ENCODE assay signal across 19 cellular contexts in the genomic region with DNA sequence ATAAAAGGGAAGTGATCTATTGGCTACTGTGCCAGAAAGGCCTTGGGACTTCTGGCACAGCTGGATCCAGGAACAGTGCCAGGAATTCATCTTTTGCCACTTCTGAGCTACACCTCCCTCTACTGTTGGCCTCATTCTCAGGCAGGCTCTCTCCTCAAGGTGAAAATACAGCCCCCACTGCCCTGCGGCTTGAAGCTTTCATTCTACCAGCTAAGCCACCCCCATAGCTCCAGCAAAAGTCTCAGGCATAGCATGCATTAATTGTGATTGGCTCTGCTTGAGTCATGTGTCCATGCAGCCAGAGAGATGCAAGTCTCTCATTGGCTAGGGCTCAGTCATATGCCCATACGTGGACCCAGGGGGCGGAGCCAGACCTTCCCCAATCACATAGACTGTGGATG.
DNase-seq lines count a peak whose midpoint lies in the region; ATAC-seq, FAIRE-seq and TF ChIP-seq lines count a peak whose summit lies in the region.
"Had no signal": no experiment of that assay in that cellular context is flagged by ENCODE, and none has a peak within 500 bp of the region (broad histone marks: within the 10 kb centered on the region; RNA-seq: fewer than 3 reads in every experiment).

No MANE protein-coding gene starts in this region.

- peaks cover 5% of the 10 kb centered on the region for H3K9me3 Mint-ChIP-seq in chondrocyte (ENCODE audit: low read depth)
- H3K9me3 Mint-ChIP-seq: activated CD4-positive, alpha-beta memory T cell treated with anti-CD3 and anti-CD28 coated beads for 36 hours; activated naive CD4-positive, alpha-beta T cell treated with anti-CD3 and anti-CD28 coated beads for 36 hours; T-helper 2 cell treated with Interferon-gamma antibody and Interleukin-4, amounts not matched to agents 5 μg/mL and 100 μg/mL, for 36 hours had no signal

- no peaks in the 10 kb centered on the region for H3K36me3 Mint-ChIP-seq in chondrocyte (ENCODE audit: low read depth)
- H3K36me3 Mint-ChIP-seq: activated CD4-positive, alpha-beta memory T cell treated with anti-CD3 and anti-CD28 coated beads for 36 hours had no signal

- no peak for FAIRE-seq in pancreas (lab: Jason Lieb, UNC)
- FAIRE-seq: GM12891, urothelium cell line had no signal

- no peaks in the 10 kb centered on the region for H3K9me3 ChIP-seq in pancreas
- no peaks in the 10 kb centered on the region for H3K9me3 ChIP-seq in gastrocnemius medialis

- TF ChIP-seq POLR2A in gastrocnemius medialis (IDR thresholded peaks at IDR 0.05): no peak

- WGBS in pancreas, 2 donors: 40 to 49% methylated on average over 3 of the region's 3 CpGs

- H3K4me3 Mint-ChIP-seq in chondrocyte (ENCODE audit: unreplicated experiment): no peak overlapping the region
- H3K4me3 Mint-ChIP-seq: activated CD4-positive, alpha-beta memory T cell treated with anti-CD3 and anti-CD28 coated beads for 36 hours; activated naive CD4-positive, alpha-beta T cell treated with anti-CD3 and anti-CD28 coated beads for 36 hours; T-helper 2 cell treated with Interferon-gamma antibody and Interleukin-4, amounts not matched to agents 5 μg/mL and 100 μg/mL, for 36 hours had no signal

- H3K36me3 ChIP-seq in pancreas (no peaks in the 10 kb centered on the region), gastrocnemius medialis (no peaks in the 10 kb centered on the region)

- H3K27me3 Mint-ChIP-seq in chondrocyte (ENCODE audit: low read depth): peaks cover 50% of the 10 kb centered on the region

- H3K27ac ChIP-seq in pancreas (no peak overlapping the region), gastrocnemius medialis (no peak overlapping the region)

- DNase-seq in NCI-H2171 treated with DMSO at 0.1 percent for 48 hours (lab: John Stamatoyannopoulos, UW) (peak; percentile 48), NCI-H2171 (lab: John Stamatoyannopoulos, UW) (no peak), NCI-H2196 (lab: John Stamatoyannopoulos, UW; ENCODE audit: unreplicated experiment) (peak; percentile 75), chondrocyte (ENCODE audit: low spot score) (peak; percentile 30), pancreas (peak in 2 of 6 donors; percentile 12 to 17), NCI-H187 (lab: John Stamatoyannopoulos, UW) (no peak), gastrocnemius medialis (no peak)
- DNase-seq: ACHN; activated CD4-positive, alpha-beta memory T cell treated with anti-CD3 and anti-CD28 coated beads for 36 hours; activated naive CD4-positive, alpha-beta T cell treated with anti-CD3 and anti-CD28 coated beads for 36 hours; central memory CD4-positive, alpha-beta T cell; DMS53; H7; stimulated activated CD4-positive, alpha-beta T cell treated with anti-CD3 and anti-CD28 coated beads, Interleukin-1b, Interleukin-23, amount 100 ng/mL, for 48 hours had no signal

- H3K4me3 ChIP-seq in pancreas (no peak overlapping the region), gastrocnemius medialis (no peak overlapping the region)

- ATAC-seq in pancreas (peak in 3 of 4 donors; percentile 32 to 60 (median 38)), gastrocnemius medialis (no peak), GM21423 (IDR thresholded peaks at IDR 0.05; ENCODE audit: unreplicated experiment) (no peak)

- intact Hi-C loops in pancreas (cut with DNase I) (loop anchor here in 1 of 3 donors (5.0 kb wide), 1 partner anchor 766 kb away; no protein-coding TSS in a partner anchor), gastrocnemius medialis (cut with DNase I; ENCODE audit: low total_unique reads) (no loop called here)

- in situ Hi-C loops in gastrocnemius medialis (cut with MboI; ENCODE audit: low sequenced_read_pairs in 4 of 4): no loop called here

- no peak overlapping the region for H3K27ac Mint-ChIP-seq in chondrocyte (ENCODE audit: unreplicated experiment)
- H3K27ac Mint-ChIP-seq: activated CD4-positive, alpha-beta memory T cell treated with anti-CD3 and anti-CD28 coated beads for 36 hours; activated naive CD4-positive, alpha-beta T cell treated with anti-CD3 and anti-CD28 coated beads for 36 hours; progenitor cell of endocrine pancreas; T-helper 2 cell treated with Interferon-gamma antibody and Interleukin-4, amounts not matched to agents 5 μg/mL and 100 μg/mL, for 36 hours had no signal

- H3K4me1 ChIP-seq in pancreas (no peaks in the 10 kb centered on the region), gastrocnemius medialis (no peaks in the 10 kb centered on the region)

- H3K27me3 ChIP-seq in pancreas: no peaks in the 10 kb centered on the region
- H3K27me3 ChIP-seq in gastrocnemius medialis: peaks cover 0 to 4% (median 4%) of the 10 kb centered on the region in 3 donors

- H3K4me1 Mint-ChIP-seq in chondrocyte (ENCODE audit: low read depth): no peaks in the 10 kb centered on the region

- TF ChIP-seq CTCF in chondrocyte (IDR thresholded peaks at IDR 0.05) (peak; percentile 24), pancreas (IDR thresholded peaks at IDR 0.05) (no peak), gastrocnemius medialis (IDR thresholded peaks at IDR 0.05 in 4 of 5, conservative IDR thresholded peaks at IDR 0.05 in 1 of 5) (no peak)

Comparison
In these comparisons a context has a peak if more than half of its experiments do, and no peak if none do; other contexts are left out.
1. DNase-seq: peak in NCI-H2171 treated with DMSO at 0.1 percent for 48 hours (single experiment), NCI-H2196 (single experiment) and chondrocyte (single experiment); none in NCI-H2171 (single experiment), NCI-H187 (0 of 2) and gastrocnemius medialis (0 of 2).
2. ATAC-seq: peak in pancreas (3 of 4); none in gastrocnemius medialis (0 of 2) and GM21423 (single experiment).